Comparison of ENCODE assay signal across 1 cellular context in the genomic region with DNA sequence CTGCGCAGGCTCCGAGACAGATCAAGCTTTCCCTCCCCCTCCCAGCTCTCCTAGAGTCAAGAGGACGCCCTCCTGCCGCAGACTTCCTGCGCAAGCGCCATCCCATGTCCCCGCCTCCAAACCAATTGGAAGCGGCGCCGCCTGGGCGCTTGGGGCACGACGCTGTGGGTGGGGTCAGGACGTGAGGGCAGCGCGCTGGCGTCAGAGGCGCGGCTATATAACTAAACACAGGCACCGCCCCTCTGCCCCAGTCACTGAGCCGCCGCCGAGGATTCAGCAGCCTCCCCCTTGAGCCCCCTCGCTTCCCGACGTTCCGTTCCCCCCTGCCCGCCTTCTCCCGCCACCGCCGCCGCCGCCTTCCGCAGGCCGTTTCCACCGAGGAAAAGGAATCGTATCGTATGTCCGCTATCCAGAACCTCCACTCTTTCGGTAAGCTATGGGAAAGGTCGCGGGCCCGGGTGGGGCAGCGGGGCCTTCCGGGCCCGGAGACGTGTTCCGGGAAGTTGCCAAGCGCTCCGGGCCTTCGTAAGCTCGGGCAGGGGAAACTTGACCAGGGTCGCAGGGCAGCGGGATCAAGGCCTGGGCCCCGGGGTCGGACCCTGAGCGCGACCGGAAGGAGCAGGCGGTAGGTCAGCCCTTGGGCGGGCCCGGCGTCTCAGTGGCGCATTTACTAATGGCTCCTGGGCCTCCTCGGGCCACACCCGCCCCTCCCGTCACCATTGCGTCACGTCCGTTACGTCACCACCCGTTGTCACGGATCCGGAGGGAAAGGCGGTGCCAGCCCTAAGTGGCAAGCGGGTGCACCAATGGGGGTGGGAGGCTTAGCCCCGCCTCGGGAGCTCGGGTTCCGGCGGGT.
A peak's percentile ranks its signal among the peaks of the same experiment; 100 is the strongest.
TF ChIP-seq lines count a peak whose summit lies in the region.

A gene (plus strand): TSS at position 245 of the 856 bp plus-strand sequence. CDS start 154 bp downstream, at position 399.

TF ChIP-seq in K562, 482 proteins besides CTCF, POLR2A, EP300 and RAD21 (continued from another document):
- TF ChIP-seq, protein P1, sequence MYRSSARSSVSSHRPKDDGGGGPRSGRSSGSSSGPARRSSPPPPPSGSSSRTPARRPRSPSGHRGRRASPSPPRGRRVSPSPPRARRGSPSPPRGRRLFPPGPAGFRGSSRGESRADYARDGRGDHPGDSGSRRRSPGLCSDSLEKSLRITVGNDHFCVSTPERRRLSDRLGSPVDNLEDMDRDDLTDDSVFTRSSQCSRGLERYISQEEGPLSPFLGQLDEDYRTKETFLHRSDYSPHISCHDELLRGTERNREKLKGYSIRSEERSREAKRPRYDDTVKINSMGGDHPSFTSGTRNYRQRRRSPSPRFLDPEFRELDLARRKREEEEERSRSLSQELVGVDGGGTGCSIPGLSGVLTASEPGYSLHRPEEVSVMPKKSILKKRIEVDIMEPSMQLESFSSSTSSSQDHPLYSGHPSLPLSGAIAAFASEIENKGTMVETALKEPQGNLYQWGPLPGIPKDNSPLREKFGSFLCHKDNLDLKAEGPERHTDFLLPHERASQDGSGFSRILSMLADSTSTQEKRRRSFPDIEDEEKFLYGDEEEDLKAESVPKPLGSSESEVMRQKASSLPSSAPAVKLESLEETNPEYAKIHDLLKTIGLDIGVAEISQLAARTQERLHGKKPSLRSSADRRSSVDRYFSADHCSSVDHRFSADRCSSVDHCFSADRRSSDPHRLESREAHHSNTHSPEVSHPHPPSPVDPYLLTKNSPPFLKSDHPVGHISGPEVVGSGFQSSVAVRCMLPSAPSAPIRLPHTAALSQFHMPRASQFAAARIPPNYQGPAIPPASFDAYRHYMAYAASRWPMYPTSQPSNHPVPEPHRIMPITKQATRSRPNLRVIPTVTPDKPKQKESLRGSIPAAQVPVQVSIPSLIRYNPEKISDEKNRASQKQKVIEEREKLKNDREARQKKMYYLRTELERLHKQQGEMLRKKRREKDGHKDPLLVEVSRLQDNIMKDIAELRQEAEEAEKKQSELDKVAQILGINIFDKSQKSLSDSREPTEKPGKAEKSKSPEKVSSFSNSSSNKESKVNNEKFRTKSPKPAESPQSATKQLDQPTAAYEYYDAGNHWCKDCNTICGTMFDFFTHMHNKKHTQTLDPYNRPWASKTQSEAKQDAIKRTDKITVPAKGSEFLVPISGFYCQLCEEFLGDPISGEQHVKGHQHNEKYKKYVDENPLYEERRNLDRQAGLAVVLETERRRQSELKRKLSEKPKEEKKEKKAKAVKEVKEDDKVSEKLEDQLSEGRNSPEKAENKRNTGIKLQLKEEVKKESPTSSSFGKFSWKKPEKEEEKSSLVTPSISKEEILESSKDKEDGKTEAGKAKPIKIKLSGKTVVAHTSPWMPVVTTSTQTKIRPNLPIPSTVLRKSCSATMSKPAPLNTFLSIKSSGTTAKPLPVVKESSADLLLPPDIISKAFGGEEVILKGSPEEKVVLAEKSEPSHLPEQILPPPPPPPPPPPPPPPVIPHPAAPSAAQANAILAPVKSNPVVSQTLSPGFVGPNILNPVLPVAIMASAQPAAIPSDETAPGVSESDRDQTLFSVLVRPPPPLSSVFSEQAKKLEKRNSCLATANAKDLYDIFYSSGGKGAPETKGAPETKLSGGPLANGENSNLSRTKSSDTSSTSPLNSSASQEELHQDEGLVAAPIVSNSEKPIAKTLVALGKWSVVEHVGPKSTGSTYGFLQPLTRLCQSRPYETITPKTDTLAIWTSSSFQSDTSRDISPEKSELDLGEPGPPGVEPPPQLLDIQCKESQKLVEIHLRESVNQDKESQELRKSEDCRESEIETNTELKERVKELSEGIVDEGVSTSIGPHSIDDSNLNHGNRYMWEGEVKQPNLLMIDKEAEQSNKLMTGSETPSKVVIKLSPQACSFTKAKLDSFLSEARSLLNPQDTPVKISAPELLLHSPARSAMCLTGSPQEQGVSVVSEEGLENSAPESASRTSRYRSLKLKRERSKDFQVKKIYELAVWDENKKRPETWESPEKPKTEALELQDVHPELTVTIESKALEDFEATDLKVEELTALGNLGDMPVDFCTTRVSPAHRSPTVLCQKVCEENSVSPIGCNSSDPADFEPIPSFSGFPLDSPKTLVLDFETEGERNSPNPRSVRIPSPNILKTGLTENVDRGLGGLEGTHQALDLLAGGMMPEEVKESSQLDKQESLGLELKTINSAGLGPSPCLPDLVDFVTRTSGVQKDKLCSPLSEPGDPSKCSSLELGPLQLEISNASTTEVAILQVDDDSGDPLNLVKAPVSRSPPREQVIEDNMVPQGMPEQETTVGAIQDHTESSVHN (IDR thresholded peaks at IDR 0.05; ENCODE audit: borderline replicate concordance in 1 of 2, low read depth in 1 of 2): no peak; a peak in 1 of 4 replicates
- TF ChIP-seq HNRNPUL1 (IDR thresholded peaks at IDR 0.05; ENCODE audit: low read length) (no peak; the same call in 1 of the 2 replicates), FOXJ2 (tag; IDR thresholded peaks at IDR 0.05) (0 out of 2 replicates have a peak, but pooled peaks have one; percentile 45), SNIP1 (IDR thresholded peaks at IDR 0.05; ENCODE audit: low read depth) (no peak), NCOR1 (IDR thresholded peaks at IDR 0.05) (peak; percentile 68), IRF2 (CRISPR knock-in tag; IDR thresholded peaks at IDR 0.05) (no peak), TAL1 (IDR thresholded peaks at IDR 0.05) (0 out of 2 replicates have a peak, but pooled peaks have one; percentile 1), ZNF133 (CRISPR knock-in tag; IDR thresholded peaks at IDR 0.05) (0 out of 2 replicates have a peak, but pooled peaks have one; percentile 60), ZNF232 (CRISPR knock-in tag; IDR thresholded peaks at IDR 0.05) (no peak)
- TF ChIP-seq, protein P2, sequence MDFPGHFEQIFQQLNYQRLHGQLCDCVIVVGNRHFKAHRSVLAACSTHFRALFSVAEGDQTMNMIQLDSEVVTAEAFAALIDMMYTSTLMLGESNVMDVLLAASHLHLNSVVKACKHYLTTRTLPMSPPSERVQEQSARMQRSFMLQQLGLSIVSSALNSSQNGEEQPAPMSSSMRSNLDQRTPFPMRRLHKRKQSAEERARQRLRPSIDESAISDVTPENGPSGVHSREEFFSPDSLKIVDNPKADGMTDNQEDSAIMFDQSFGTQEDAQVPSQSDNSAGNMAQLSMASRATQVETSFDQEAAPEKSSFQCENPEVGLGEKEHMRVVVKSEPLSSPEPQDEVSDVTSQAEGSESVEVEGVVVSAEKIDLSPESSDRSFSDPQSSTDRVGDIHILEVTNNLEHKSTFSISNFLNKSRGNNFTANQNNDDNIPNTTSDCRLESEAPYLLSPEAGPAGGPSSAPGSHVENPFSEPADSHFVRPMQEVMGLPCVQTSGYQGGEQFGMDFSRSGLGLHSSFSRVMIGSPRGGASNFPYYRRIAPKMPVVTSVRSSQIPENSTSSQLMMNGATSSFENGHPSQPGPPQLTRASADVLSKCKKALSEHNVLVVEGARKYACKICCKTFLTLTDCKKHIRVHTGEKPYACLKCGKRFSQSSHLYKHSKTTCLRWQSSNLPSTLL (IDR thresholded peaks at IDR 0.05): no peak
- TF ChIP-seq, protein P3, sequence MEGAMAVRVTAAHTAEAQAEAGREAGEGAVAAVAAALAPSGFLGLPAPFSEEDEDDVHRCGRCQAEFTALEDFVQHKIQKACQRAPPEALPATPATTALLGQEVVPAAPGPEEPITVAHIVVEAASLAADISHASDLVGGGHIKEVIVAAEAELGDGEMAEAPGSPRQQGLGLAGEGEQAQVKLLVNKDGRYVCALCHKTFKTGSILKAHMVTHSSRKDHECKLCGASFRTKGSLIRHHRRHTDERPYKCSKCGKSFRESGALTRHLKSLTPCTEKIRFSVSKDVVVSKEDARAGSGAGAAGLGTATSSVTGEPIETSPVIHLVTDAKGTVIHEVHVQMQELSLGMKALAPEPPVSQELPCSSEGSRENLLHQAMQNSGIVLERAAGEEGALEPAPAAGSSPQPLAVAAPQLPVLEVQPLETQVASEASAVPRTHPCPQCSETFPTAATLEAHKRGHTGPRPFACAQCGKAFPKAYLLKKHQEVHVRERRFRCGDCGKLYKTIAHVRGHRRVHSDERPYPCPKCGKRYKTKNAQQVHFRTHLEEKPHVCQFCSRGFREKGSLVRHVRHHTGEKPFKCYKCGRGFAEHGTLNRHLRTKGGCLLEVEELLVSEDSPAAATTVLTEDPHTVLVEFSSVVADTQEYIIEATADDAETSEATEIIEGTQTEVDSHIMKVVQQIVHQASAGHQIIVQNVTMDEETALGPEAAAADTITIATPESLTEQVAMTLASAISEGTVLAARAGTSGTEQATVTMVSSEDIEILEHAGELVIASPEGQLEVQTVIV (CRISPR knock-in tag; IDR thresholded peaks at IDR 0.05; ENCODE audit: borderline replicate concordance): 0 out of 2 replicates have a peak, but pooled peaks have one; percentile 74
- TF ChIP-seq, protein P4, sequence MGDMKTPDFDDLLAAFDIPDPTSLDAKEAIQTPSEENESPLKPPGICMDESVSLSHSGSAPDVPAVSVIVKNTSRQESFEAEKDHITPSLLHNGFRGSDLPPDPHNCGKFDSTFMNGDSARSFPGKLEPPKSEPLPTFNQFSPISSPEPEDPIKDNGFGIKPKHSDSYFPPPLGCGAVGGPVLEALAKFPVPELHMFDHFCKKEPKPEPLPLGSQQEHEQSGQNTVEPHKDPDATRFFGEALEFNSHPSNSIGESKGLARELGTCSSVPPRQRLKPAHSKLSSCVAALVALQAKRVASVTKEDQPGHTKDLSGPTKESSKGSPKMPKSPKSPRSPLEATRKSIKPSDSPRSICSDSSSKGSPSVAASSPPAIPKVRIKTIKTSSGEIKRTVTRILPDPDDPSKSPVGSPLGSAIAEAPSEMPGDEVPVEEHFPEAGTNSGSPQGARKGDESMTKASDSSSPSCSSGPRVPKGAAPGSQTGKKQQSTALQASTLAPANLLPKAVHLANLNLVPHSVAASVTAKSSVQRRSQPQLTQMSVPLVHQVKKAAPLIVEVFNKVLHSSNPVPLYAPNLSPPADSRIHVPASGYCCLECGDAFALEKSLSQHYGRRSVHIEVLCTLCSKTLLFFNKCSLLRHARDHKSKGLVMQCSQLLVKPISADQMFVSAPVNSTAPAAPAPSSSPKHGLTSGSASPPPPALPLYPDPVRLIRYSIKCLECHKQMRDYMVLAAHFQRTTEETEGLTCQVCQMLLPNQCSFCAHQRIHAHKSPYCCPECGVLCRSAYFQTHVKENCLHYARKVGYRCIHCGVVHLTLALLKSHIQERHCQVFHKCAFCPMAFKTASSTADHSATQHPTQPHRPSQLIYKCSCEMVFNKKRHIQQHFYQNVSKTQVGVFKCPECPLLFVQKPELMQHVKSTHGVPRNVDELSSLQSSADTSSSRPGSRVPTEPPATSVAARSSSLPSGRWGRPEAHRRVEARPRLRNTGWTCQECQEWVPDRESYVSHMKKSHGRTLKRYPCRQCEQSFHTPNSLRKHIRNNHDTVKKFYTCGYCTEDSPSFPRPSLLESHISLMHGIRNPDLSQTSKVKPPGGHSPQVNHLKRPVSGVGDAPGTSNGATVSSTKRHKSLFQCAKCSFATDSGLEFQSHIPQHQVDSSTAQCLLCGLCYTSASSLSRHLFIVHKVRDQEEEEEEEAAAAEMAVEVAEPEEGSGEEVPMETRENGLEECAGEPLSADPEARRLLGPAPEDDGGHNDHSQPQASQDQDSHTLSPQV (IDR thresholded peaks at IDR 0.05): no peak
